Comparison of ENCODE assay signal across 24 cellular contexts in the genomic region with DNA sequence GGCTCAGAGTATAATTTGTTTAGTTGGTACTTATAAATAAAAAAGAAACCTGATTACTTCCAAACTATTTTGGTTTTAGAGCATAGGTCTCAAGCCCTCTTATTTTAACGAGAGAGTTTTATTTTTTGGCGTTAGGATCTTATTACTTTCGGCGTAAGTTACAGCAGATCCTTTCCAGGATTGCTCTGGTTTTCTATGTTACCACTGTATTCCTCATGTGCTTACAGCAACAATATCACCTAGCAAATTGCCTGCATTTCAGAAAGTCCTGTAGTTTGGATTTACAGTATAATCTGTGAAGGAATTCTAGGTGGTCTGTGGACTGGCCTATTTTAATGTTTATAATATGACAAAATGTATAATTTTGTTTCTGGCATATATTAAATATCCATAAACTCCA. TPM values are rescaled to one million over a fixed set of nuclear protein-coding genes. Genes with fewer than 3 reads are reported as not detected.
A peak's percentile ranks its signal among the peaks of the same experiment; 100 is the strongest.
DNase-seq lines count a peak whose midpoint lies in the region; ATAC-seq, FAIRE-seq and TF ChIP-seq lines count a peak whose summit lies in the region.
"Had no signal": no experiment of that assay in that cellular context is flagged by ENCODE, and none has a peak within 500 bp of the region (broad histone marks: within the 10 kb centered on the region; RNA-seq: fewer than 3 reads in every experiment).

No MANE protein-coding gene starts in this region.

- no peaks in the 10 kb centered on the region for H3K9me3 ChIP-seq in GM23248 (ENCODE audit: low read depth)
- H3K9me3 ChIP-seq in body of pancreas = no peaks in the 10 kb centered on the region
- no peaks in the 10 kb centered on the region for H3K9me3 ChIP-seq in kidney (ENCODE audit: control insufficient read depth in 1 of 2, low read length in 2 of 2)
- H3K9me3 ChIP-seq in skeletal muscle satellite cell (replicated peaks; ENCODE audit: low read length) = no peaks in the 10 kb centered on the region
- H3K9me3 ChIP-seq in CD4-positive, alpha-beta T cell (ENCODE audit: control insufficient read depth, low read length) = no peaks in the 10 kb centered on the region
- H3K9me3 ChIP-seq: SJCRH30, thyroid gland had no signal

- peaks cover 2% of the 10 kb centered on the region for H3K9me3 Mint-ChIP-seq in CD4-positive, alpha-beta T cell
- H3K9me3 Mint-ChIP-seq: stimulated activated effector memory CD8-positive, alpha-beta T cell treated with anti-CD3 and anti-CD28 coated beads, Interleukin-12 subunit alpha, Interleukin-12 subunit beta, amount 100 ng/mL, for 72 hours had no signal

- no peak overlapping the region for H3K9ac ChIP-seq in GM23248
- H3K9ac ChIP-seq in kidney (ENCODE audit: low read length in 2 of 2) = no peak overlapping the region
- no peak overlapping the region for H3K9ac ChIP-seq in skeletal muscle satellite cell (ENCODE audit: low read depth, low read length)

- peak; percentile 6 for FAIRE-seq in kidney (lab: Jason Lieb, UNC)
- FAIRE-seq: K562 had no signal

- no peak for TF ChIP-seq POLR2A in body of pancreas (IDR thresholded peaks at IDR 0.05)

- DNase-seq in GM23248 (no peak), body of pancreas (no peak), kidney (no peak), HuH-7.5 (ENCODE audit: low spot score) (no peak), epidermal melanocyte (ENCODE audit: insufficient read length, low spot score) (no peak), left cardiac atrium (no peak)
- no peak for DNase-seq in CD4-positive, alpha-beta T cell
- DNase-seq: activated CD8-positive, alpha-beta T cell treated with anti-CD3 and anti-CD28 coated beads for 36 hours; activated naive CD4-positive, alpha-beta T cell treated with anti-CD3 and anti-CD28 coated beads, Interleukin-2, amount 10 ng/mL, durations not matched to agents 7 days and 5 days; activated T-cell treated with anti-CD3 and anti-CD28 coated beads, Interleukin-2, amount 50 U/mL, for 24 hours; CD8-positive, alpha-beta T cell; DND-41; H7; NCI-H2081; NCI-H524; SJCRH30; T-helper 2 cell; thyroid gland had no signal

- H2AFZ ChIP-seq in GM23248 = no peak overlapping the region

- POLR2A ChIA-PET in CD4-positive, alpha-beta T cell (lab: Charles Lee) = no interaction called here

- no peak for TF ChIP-seq CTCF in body of pancreas (IDR thresholded peaks at IDR 0.05)
- TF ChIP-seq CTCF in kidney (IDR thresholded peaks at IDR 0.05; ENCODE audit: borderline replicate concordance, extremely low read depth, insufficient read depth) = no peak
- no peak for TF ChIP-seq CTCF in CD4-positive, alpha-beta T cell (IDR thresholded peaks at IDR 0.05)

- peaks cover 86% of the 10 kb centered on the region for H3K36me3 Mint-ChIP-seq in CD4-positive, alpha-beta T cell (ENCODE audit: low read depth)

- H3K4me2 ChIP-seq in GM23248 (ENCODE audit: unreplicated experiment) (peak overlapping the region; percentile 48), skeletal muscle satellite cell (ENCODE audit: low read length) (peak overlapping the region; percentile 38)

- in situ Hi-C loops in GM23248 (cut with MboI) = loop anchor here (25.0 kb wide), 2 partner anchors 622 to 1072 kb away; a partner anchor contains a TSS

- H3K4me1 Mint-ChIP-seq in CD4-positive, alpha-beta T cell (ENCODE audit: low read depth) = no peaks in the 10 kb centered on the region
- H3K4me1 Mint-ChIP-seq: activated naive CD4-positive, alpha-beta T cell treated with anti-CD3 and anti-CD28 coated beads, Interleukin-2, amount 10 ng/mL, durations not matched to agents 7 days and 5 days; stimulated activated effector memory CD8-positive, alpha-beta T cell treated with anti-CD3 and anti-CD28 coated beads, Interleukin-12 subunit alpha, Interleukin-12 subunit beta, amount 100 ng/mL, for 72 hours had no signal

- intact Hi-C loops in body of pancreas (cut with DNase I) = no loop called here
- intact Hi-C loops in kidney (cut with DNase I) = no loop called here
- intact Hi-C loops in CD4-positive, alpha-beta T cell (cut with DNase I, micrococcal nuclease) = no loop called here
- intact Hi-C loops in left cardiac atrium (cut with DNase I) = no loop called here

- H3K4me3 ChIP-seq in GM23248 (no peak overlapping the region), body of pancreas (no peak overlapping the region), kidney (ENCODE audit: low read length in 2 of 2) (no peak overlapping the region), skeletal muscle satellite cell (ENCODE audit: low read length) (no peak overlapping the region)
- H3K4me3 ChIP-seq: K562, SJCRH30, thyroid gland had no signal

- ATAC-seq in body of pancreas (no peak), left cardiac atrium (no peak)
- no peak for ATAC-seq in CD4-positive, alpha-beta T cell (ENCODE audit: poor library complexity)
- ATAC-seq: activated CD8-positive, alpha-beta T cell treated with anti-CD3 and anti-CD28 coated beads for 36 hours; CD8-positive, alpha-beta T cell; K562; stimulated activated effector memory CD8-positive, alpha-beta T cell treated with anti-CD3 and anti-CD28 coated beads, Interleukin-12 subunit alpha, Interleukin-12 subunit beta, amount 100 ng/mL, for 72 hours; WTC11 had no signal

- peaks cover 41% of the 10 kb centered on the region for H3F3A ChIP-seq in GM23248 (ENCODE audit: insufficient read depth)

- H3K4me1 ChIP-seq in GM23248 (ENCODE audit: insufficient read depth) (peaks cover 44% of the 10 kb centered on the region), body of pancreas (peaks cover 18% of the 10 kb centered on the region), kidney (ENCODE audit: control insufficient read depth in 1 of 2, insufficient read depth in 1 of 2, low read depth in 1 of 2, low read length in 2 of 2) (peaks cover 0 to 4% of the 10 kb centered on the region in 2 donors), skeletal muscle satellite cell (ENCODE audit: control insufficient read depth, insufficient read depth, low read length) (peaks cover 34% of the 10 kb centered on the region)
- H3K4me1 ChIP-seq: SJCRH30, thyroid gland had no signal

- no peaks in the 10 kb centered on the region for H3K27me3 Mint-ChIP-seq in CD4-positive, alpha-beta T cell
- H3K27me3 Mint-ChIP-seq: activated CD8-positive, alpha-beta T cell treated with anti-CD3 and anti-CD28 coated beads for 36 hours; activated naive CD4-positive, alpha-beta T cell treated with anti-CD3 and anti-CD28 coated beads, Interleukin-2, amount 10 ng/mL, durations not matched to agents 7 days and 5 days; activated T-cell treated with anti-CD3 and anti-CD28 coated beads, Interleukin-2, amount 50 U/mL, for 24 hours had no signal

- H3K79me2 ChIP-seq in GM23248 (ENCODE audit: insufficient read depth) = no peaks in the 10 kb centered on the region

- H3K27ac ChIP-seq in GM23248 = peak overlapping the region; percentile 33
- H3K27ac ChIP-seq in body of pancreas = peak overlapping the region in 3 of 4 donors; percentile 25 to 83 (median 71)
- no peak overlapping the region for H3K27ac ChIP-seq in kidney (ENCODE audit: low read depth in 2 of 2, low read length in 2 of 2)
- no peak overlapping the region for H3K27ac ChIP-seq in CD4-positive, alpha-beta T cell (ENCODE audit: low read depth, low read length)
- H3K27ac ChIP-seq: HL-60, SJCRH30, thyroid gland had no signal

- peaks cover 7% of the 10 kb centered on the region; the same call in 1 of the 2 replicates for H3K36me3 ChIP-seq in GM23248 (ENCODE audit: low read depth)
- H3K36me3 ChIP-seq in body of pancreas (replicated peaks in 1 of 2; ENCODE audit: insufficient read depth in 1 of 2, low read depth in 2 of 2) = no peaks in the 10 kb centered on the region
- peaks cover 0 to 2% of the 10 kb centered on the region in 2 donors for H3K36me3 ChIP-seq in kidney (ENCODE audit: control insufficient read depth in 1 of 2, insufficient read depth in 2 of 2, low read length in 2 of 2)
- H3K36me3 ChIP-seq in skeletal muscle satellite cell (ENCODE audit: insufficient read depth, low read length) = no peaks in the 10 kb centered on the region
- H3K36me3 ChIP-seq: thyroid gland had no signal

- CTCF ChIA-PET in CD4-positive, alpha-beta T cell (lab: Charles Lee) = no interaction called here

- no peak overlapping the region for H3K27ac Mint-ChIP-seq in CD4-positive, alpha-beta T cell
- H3K27ac Mint-ChIP-seq: activated CD8-positive, alpha-beta T cell treated with anti-CD3 and anti-CD28 coated beads for 36 hours; activated naive CD4-positive, alpha-beta T cell treated with anti-CD3 and anti-CD28 coated beads, Interleukin-2, amount 10 ng/mL, durations not matched to agents 7 days and 5 days; activated T-cell treated with anti-CD3 and anti-CD28 coated beads, Interleukin-2, amount 50 U/mL, for 24 hours; CD8-positive, alpha-beta T cell; stimulated activated effector memory CD8-positive, alpha-beta T cell treated with anti-CD3 and anti-CD28 coated beads, Interleukin-12 subunit alpha, Interleukin-12 subunit beta, amount 100 ng/mL, for 72 hours had no signal

- H3K9me2 ChIP-seq in GM23248 (ENCODE audit: insufficient read depth) = no peaks in the 10 kb centered on the region

- WGBS in GM23248 (ENCODE audit: low coverage in 1 of 2, low lambda C conversion rate in 2 of 2, missing lambda C conversion rate in 2 of 2), 2 experiments = 87 to 89% methylated on average over 4 of the region's 4 CpGs
- WGBS in body of pancreas, 2 donors = 92% methylated on average over 4 of the region's 4 CpGs

- H3K27me3 ChIP-seq in GM23248 (replicated peaks; ENCODE audit: insufficient read depth) = no peaks in the 10 kb centered on the region
- H3K27me3 ChIP-seq in body of pancreas = no peaks in the 10 kb centered on the region
- H3K27me3 ChIP-seq in skeletal muscle satellite cell (ENCODE audit: control insufficient read depth, insufficient read depth, low read length) = no peaks in the 10 kb centered on the region
- no peaks in the 10 kb centered on the region for H3K27me3 ChIP-seq in CD4-positive, alpha-beta T cell (ENCODE audit: control insufficient read depth, insufficient read depth, low read length)
- H3K27me3 ChIP-seq: SJCRH30, thyroid gland had no signal

- H3K4me3 Mint-ChIP-seq in CD4-positive, alpha-beta T cell = no peak overlapping the region
- H3K4me3 Mint-ChIP-seq: activated CD8-positive, alpha-beta T cell treated with anti-CD3 and anti-CD28 coated beads for 36 hours; activated naive CD4-positive, alpha-beta T cell treated with anti-CD3 and anti-CD28 coated beads, Interleukin-2, amount 10 ng/mL, durations not matched to agents 7 days and 5 days; activated T-cell treated with anti-CD3 and anti-CD28 coated beads, Interleukin-2, amount 50 U/mL, for 24 hours; CD8-positive, alpha-beta T cell; nephron; stimulated activated effector memory CD8-positive, alpha-beta T cell treated with anti-CD3 and anti-CD28 coated beads, Interleukin-12 subunit alpha, Interleukin-12 subunit beta, amount 100 ng/mL, for 72 hours; WTC11 had no signal

- H4K20me1 ChIP-seq in GM23248 (ENCODE audit: insufficient read depth) = no peaks in the 10 kb centered on the region

RNA-seq across cellular contexts. Expression of a gene that starts 54.1 kb away (rescaled TPM):
- total RNA-seq in GM23248 (2014; rRNA removed; shearing (Covaris generic)) = 19.1 and 24.2 TPM in 2 replicates
- polyA plus RNA-seq in GM23248 (2016; fragmentation: Nextera tagmentation; extraction: Ambion mirVana) (16.0 and 21.0 TPM in 2 replicates), kidney (ENCODE audit: insufficient read depth, low read depth, low replicate concordance) (10.6 TPM)
- total RNA-seq in body of pancreas (10 to 100 TPM; 26.5 to 26.7 TPM), kidney (25.1 TPM), left cardiac atrium (10 to 100 TPM in 1 of 2 donors, 1 to 10 TPM in 1; 7.9 to 14.8 TPM)
- 17.9 and 31.4 TPM in 2 replicates for total RNA-seq in skeletal muscle satellite cell (2012; rRNA removed)
- total RNA-seq in CD4-positive, alpha-beta T cell = 10 to 100 TPM; 21.6 to 22.5 TPM

Comparison
In these comparisons a context has a peak if more than half of its experiments do, and no peak if none do; other contexts are left out.
1. H3K27ac ChIP-seq: peak in GM23248 (single experiment) and body of pancreas (3 of 4); none in kidney (0 of 2) and CD4-positive, alpha-beta T cell (single experiment).